ENCODE assay signal across 7 cellular contexts in genomic region chr13:106471957-106472543, GRCh38.
DNase-seq lines count a peak whose midpoint lies in the region; ATAC-seq, FAIRE-seq and TF ChIP-seq lines count a peak whose summit lies in the region.

No MANE protein-coding gene starts in this region.

- peak overlapping the region; percentile 75 for H3K4me2 ChIP-seq in PC-9

- H3K79me2 ChIP-seq in PC-9 (ENCODE audit: low read depth) = no peaks in the 10 kb centered on the region

- H3K27me3 ChIP-seq in PC-9 (ENCODE audit: insufficient read depth, low read depth) = no peaks in the 10 kb centered on the region
- H3K27me3 ChIP-seq in prostate gland (replicated peaks; ENCODE audit: insufficient read depth) = no peaks in the 10 kb centered on the region

- POLR2A ChIA-PET in PC-9 (lab: Charles Lee; ENCODE audit: unreplicated experiment) = interaction anchor here (0.5 to 1.1 kb wide), 5 partner anchors 37 to 375 kb away, joined by 3 to 5 read pairs (median 3); no protein-coding TSS in a partner anchor

- DNase-seq in PC-9 = peak; percentile 88 to 99
- DNase-seq in foreskin fibroblast = peak; percentile 68 to 91
- no peak for DNase-seq in sciatic nerve (ENCODE audit: low spot score)
- no peak for DNase-seq in prostate gland (ENCODE audit: low spot score)
- DNase-seq in SIG-M5 treated with dmso at 0.1 percent for 504 hours (lab: John Stamatoyannopoulos, UW; ENCODE audit: unreplicated experiment) = no peak
- no peak for DNase-seq in GM19239 (ENCODE audit: insufficient read length, low spot score)

- 41% methylated on average over 16 of the region's 16 CpGs for WGBS in prostate gland

- CTCF ChIA-PET in PC-9 (lab: Charles Lee) = interaction anchor here (0.6 to 1.8 kb wide), 2 partner anchors 388 to 563 kb away, joined by 4 to 6 read pairs; no protein-coding TSS in a partner anchor

- peak overlapping the region; percentile 14 for H2AFZ ChIP-seq in PC-9

- peak overlapping the region; percentile 41; the same call in 1 of the 2 replicates for H3K4me3 ChIP-seq in PC-9
- H3K4me3 ChIP-seq in foreskin fibroblast (ENCODE audit: low read depth in 1 of 2, low read length in 2 of 2) = peak overlapping the region; percentile 13
- H3K4me3 ChIP-seq in prostate gland = no peak overlapping the region

- TF ChIP-seq POLR2A in prostate gland (IDR thresholded peaks at IDR 0.05) = no peak

- H3K9me3 ChIP-seq in PC-9 (ENCODE audit: insufficient read depth, low read depth) (no peaks in the 10 kb centered on the region), prostate gland (no peaks in the 10 kb centered on the region)

- BruUV-seq in PC-9 (replicated peaks; lab: Mats Ljungman, UMichigan) = no TSS peak

- H3K4me1 ChIP-seq in PC-9 (replicated peaks; ENCODE audit: insufficient read depth) (peaks cover 31% of the 10 kb centered on the region), prostate gland (replicated peaks) (no peaks in the 10 kb centered on the region)

- H4K20me1 ChIP-seq in PC-9 (ENCODE audit: insufficient read depth) = no peaks in the 10 kb centered on the region

- H3K9me2 ChIP-seq in PC-9 (ENCODE audit: insufficient read depth) = no peaks in the 10 kb centered on the region

- H3K27ac ChIP-seq in PC-9 (peak overlapping the region; percentile 91), prostate gland (no peak overlapping the region)

- H3K36me3 ChIP-seq in PC-9 (ENCODE audit: low read depth) (no peaks in the 10 kb centered on the region), prostate gland (no peaks in the 10 kb centered on the region)

- no peak for FAIRE-seq in GM19239 (lab: Jason Lieb, UNC)

- no peak for TF ChIP-seq CTCF in PC-9 (conservative IDR thresholded peaks at IDR 0.05)
- TF ChIP-seq CTCF in foreskin fibroblast (IDR thresholded peaks at IDR 0.05; ENCODE audit: low read depth, low read length) = no peak
- TF ChIP-seq CTCF in prostate gland (IDR thresholded peaks at IDR 0.05) = no peak

- H3F3A ChIP-seq in PC-9 (ENCODE audit: insufficient read depth, low read depth) = peaks cover 21% of the 10 kb centered on the region

- intact Hi-C loops in PC-9 (cut with micrococcal nuclease; ENCODE audit: unreplicated experiment) = loop anchor here (1.0 to 5.0 kb wide), 8 partner anchors 35 to 371 kb away; no protein-coding TSS in a partner anchor
- intact Hi-C loops in sciatic nerve (cut with DNase I) = no loop called here
- intact Hi-C loops in prostate gland (cut with DNase I) = no loop called here

- ATAC-seq in GM21619 (IDR thresholded peaks at IDR 0.05; ENCODE audit: unreplicated experiment) = peak; percentile 74
- ATAC-seq in sciatic nerve = peak; percentile 58

Comparison
In these comparisons a context has a peak if more than half of its experiments do, and no peak if none do; other contexts are left out.
1. DNase-seq: peak in PC-9 (2 of 2) and foreskin fibroblast (2 of 2); none in sciatic nerve (single experiment), prostate gland (single experiment), SIG-M5 treated with dmso at 0.1 percent for 504 hours (single experiment) and GM19239 (single experiment).
2. H3K4me3 ChIP-seq: peak in PC-9 (single experiment) and foreskin fibroblast (2 of 2); none in prostate gland (0 of 2).